ENCODE assay signal across 10 cellular contexts in genomic region chr6:161407581-161407980, GRCh38.
DNase-seq lines count a peak whose midpoint lies in the region; ATAC-seq and TF ChIP-seq lines count a peak whose summit lies in the region.
"Had no signal": no experiment of that assay in that cellular context is flagged by ENCODE, and none has a peak within 500 bp of the region (broad histone marks: within the 10 kb centered on the region; RNA-seq: fewer than 3 reads in every experiment).

No MANE protein-coding gene starts in this region.

- CTCF ChIA-PET in CD4-positive, alpha-beta T cell (lab: Charles Lee) = no interaction called here

- H3K36me3 ChIP-seq in ascending aorta = no peaks in the 10 kb centered on the region
- H3K36me3 ChIP-seq: neutrophil, transverse colon had no signal

- H3K27me3 ChIP-seq in ascending aorta = no peaks in the 10 kb centered on the region
- H3K27me3 ChIP-seq in CD4-positive, alpha-beta T cell (ENCODE audit: control insufficient read depth, insufficient read depth, low read length) = peaks cover 3% of the 10 kb centered on the region
- H3K27me3 ChIP-seq: neutrophil, transverse colon had no signal

- H3K4me3 Mint-ChIP-seq in CD4-positive, alpha-beta T cell = no peak overlapping the region

- no peaks in the 10 kb centered on the region for H3K36me3 Mint-ChIP-seq in CD4-positive, alpha-beta T cell (ENCODE audit: low read depth)

- no peak overlapping the region for H3K27ac ChIP-seq in ascending aorta
- no peak overlapping the region for H3K27ac ChIP-seq in CD4-positive, alpha-beta T cell (ENCODE audit: low read depth, low read length)
- H3K27ac ChIP-seq: neutrophil, transverse colon had no signal

- TF ChIP-seq CTCF in AG10803 (conservative IDR thresholded peaks at IDR 0.05; ENCODE audit: low read length) (no peak), foreskin fibroblast (IDR thresholded peaks at IDR 0.05; ENCODE audit: low read depth, low read length) (no peak), ascending aorta (IDR thresholded peaks at IDR 0.05) (no peak)
- no peak for TF ChIP-seq CTCF in CD4-positive, alpha-beta T cell (IDR thresholded peaks at IDR 0.05)

- POLR2A ChIA-PET in CD4-positive, alpha-beta T cell (lab: Charles Lee) = no interaction called here

- peaks cover 0 to 9% of the 10 kb centered on the region in 2 donors for H3K9me3 ChIP-seq in ascending aorta
- H3K9me3 ChIP-seq in CD4-positive, alpha-beta T cell (ENCODE audit: control insufficient read depth, low read length) = no peaks in the 10 kb centered on the region
- H3K9me3 ChIP-seq: neutrophil, transverse colon had no signal

- intact Hi-C loops in ascending aorta (cut with DNase I) = no loop called here
- intact Hi-C loops in left cardiac atrium (cut with DNase I) = no loop called here
- intact Hi-C loops in CD4-positive, alpha-beta T cell (cut with DNase I, micrococcal nuclease) = no loop called here

- H3K27me3 Mint-ChIP-seq in CD4-positive, alpha-beta T cell = peaks cover 4% of the 10 kb centered on the region

- DNase-seq in AG10803 (ENCODE audit: low read depth) = peak; percentile 87
- peak; percentile 6 for DNase-seq in T1000 (lab: John Stamatoyannopoulos, UW)
- DNase-seq in foreskin fibroblast = peak; percentile 71 to 84
- DNase-seq in cerebellar cortex (ENCODE audit: low spot score) = no peak
- no peak for DNase-seq in ascending aorta (ENCODE audit: low spot score in 2 of 2)
- no peak for DNase-seq in left cardiac atrium
- DNase-seq in CD4-positive, alpha-beta T cell = no peak
- DNase-seq: transverse colon had no signal

- H3K9me3 Mint-ChIP-seq in CD4-positive, alpha-beta T cell = no peaks in the 10 kb centered on the region

- no peaks in the 10 kb centered on the region for H3K4me1 Mint-ChIP-seq in CD4-positive, alpha-beta T cell (ENCODE audit: low read depth)

- ATAC-seq in HG02759 (IDR thresholded peaks at IDR 0.05; ENCODE audit: unreplicated experiment) (peak; percentile 42), left cardiac atrium (no peak)
- no peak for ATAC-seq in CD4-positive, alpha-beta T cell (ENCODE audit: poor library complexity)

- H3K4me3 ChIP-seq in AG10803 (ENCODE audit: low read length) (no peak overlapping the region), foreskin fibroblast (ENCODE audit: low read depth in 1 of 2, low read length in 2 of 2) (no peak overlapping the region), ascending aorta (no peak overlapping the region)
- H3K4me3 ChIP-seq: transverse colon had no signal

- H3K4me1 ChIP-seq in ascending aorta = no peaks in the 10 kb centered on the region
- H3K4me1 ChIP-seq: transverse colon had no signal

- H3K27ac Mint-ChIP-seq in CD4-positive, alpha-beta T cell = no peak overlapping the region

Comparison
In these comparisons a context has a peak if more than half of its experiments do, and no peak if none do; other contexts are left out.
1. DNase-seq: peak in AG10803 (single experiment), T1000 (single experiment) and foreskin fibroblast (2 of 2); none in cerebellar cortex (single experiment), ascending aorta (0 of 2), left cardiac atrium (single experiment) and CD4-positive, alpha-beta T cell (0 of 10).